ENCODE assay signal across 14 cellular contexts in the genomic region with DNA sequence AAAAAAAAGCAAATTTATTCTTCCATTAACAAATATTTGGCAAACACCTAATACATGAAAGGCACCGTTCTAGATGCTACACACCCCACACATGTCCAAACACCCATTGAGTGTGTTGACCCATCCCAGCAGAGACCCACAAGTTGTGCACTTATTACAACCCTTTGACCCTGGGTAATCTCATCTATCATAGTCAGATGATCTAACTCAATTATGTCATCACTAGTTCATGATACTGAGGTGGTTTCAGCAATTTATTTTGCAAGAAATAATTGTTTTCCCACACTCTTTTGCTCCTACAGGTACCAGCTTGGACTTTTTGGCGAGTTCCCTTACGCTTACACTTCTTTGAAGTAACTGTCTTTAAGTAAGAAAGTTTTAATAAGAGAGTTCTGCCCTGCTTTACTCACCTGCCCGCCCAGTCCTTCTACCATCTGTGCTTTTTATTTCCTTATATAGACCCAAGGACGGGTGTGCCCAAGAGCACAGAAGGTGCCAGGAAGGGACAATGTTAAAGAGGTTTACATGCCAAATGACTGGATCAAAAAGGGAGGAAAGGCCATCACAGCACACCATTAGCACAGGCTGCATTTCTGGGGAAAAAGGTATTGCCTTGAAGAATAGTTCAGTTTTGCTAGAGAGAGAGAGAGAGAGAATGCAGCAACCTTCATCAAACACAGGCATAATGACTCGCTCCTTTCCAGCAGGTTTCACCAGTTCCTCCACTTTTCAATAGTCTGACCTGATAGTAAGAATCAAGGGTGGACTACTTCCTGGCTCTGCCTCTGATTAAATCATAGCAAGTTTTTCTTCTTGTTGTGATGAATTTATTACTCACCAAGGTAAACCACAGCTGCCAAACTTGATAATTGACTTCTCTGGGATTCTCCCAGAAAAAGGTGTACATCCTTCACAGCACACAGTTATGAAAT. TPM values are rescaled to one million over a fixed set of nuclear protein-coding genes. Genes with fewer than 3 reads are reported as not detected.
DNase-seq lines count a peak whose midpoint lies in the region; FAIRE-seq and TF ChIP-seq lines count a peak whose summit lies in the region.
"Had no signal": no experiment of that assay in that cellular context is flagged by ENCODE, and none has a peak within 500 bp of the region (broad histone marks: within the 10 kb centered on the region; RNA-seq: fewer than 3 reads in every experiment).

No MANE protein-coding gene starts in this region.

- H3K4me3 ChIP-seq in keratinocyte (ENCODE audit: control insufficient read depth in 2 of 3, extremely low read depth in 1 of 3, insufficient read depth in 2 of 3, low read depth in 1 of 3, low read length in 3 of 3): no peak overlapping the region
- no peak overlapping the region for H3K4me3 ChIP-seq in smooth muscle cell
- H3K4me3 ChIP-seq in esophagus muscularis mucosa: no peak overlapping the region

- intact Hi-C loops in esophagus muscularis mucosa (cut with DNase I): no loop called here

- POLR2A ChIA-PET in HEK293T (lab: Yijun Ruan, JAX): interaction anchor here (0.8 kb wide), 1 partner anchor 22 kb away, joined by 3 read pairs; no protein-coding TSS in a partner anchor

- peak overlapping the region; percentile 61 for H3K4me2 ChIP-seq in keratinocyte (ENCODE audit: control insufficient read depth, extremely low read depth, insufficient read depth, low read depth, low read length)
- H3K4me2 ChIP-seq in smooth muscle cell: no peak overlapping the region

- H3K79me2 ChIP-seq in keratinocyte (ENCODE audit: control insufficient read depth, insufficient read depth, low read length) (no peaks in the 10 kb centered on the region), smooth muscle cell (ENCODE audit: low read depth) (no peaks in the 10 kb centered on the region)

- no peaks in the 10 kb centered on the region for H3K9me3 ChIP-seq in keratinocyte (ENCODE audit: control insufficient read depth, low read depth, low read length)
- no peaks in the 10 kb centered on the region for H3K9me3 ChIP-seq in smooth muscle cell (replicated peaks; ENCODE audit: low read depth)
- no peaks in the 10 kb centered on the region for H3K9me3 ChIP-seq in esophagus muscularis mucosa

- H3K4me1 ChIP-seq in keratinocyte (ENCODE audit: control insufficient read depth, extremely low read depth, insufficient read depth, low read length) (peaks cover 24% of the 10 kb centered on the region), smooth muscle cell (ENCODE audit: low read depth) (no peaks in the 10 kb centered on the region), esophagus muscularis mucosa (no peaks in the 10 kb centered on the region)

- 86% methylated on average over 6 of the region's 6 CpGs for WGBS in smooth muscle cell (ENCODE audit: low lambda C conversion rate)
- 88% methylated on average over 6 of the region's 6 CpGs for WGBS in esophagus muscularis mucosa

- H3F3A ChIP-seq in smooth muscle cell (ENCODE audit: low read depth): no peaks in the 10 kb centered on the region

- H3K27me3 ChIP-seq in keratinocyte (ENCODE audit: control insufficient read depth, extremely low read depth, insufficient read depth, low read length) (no peaks in the 10 kb centered on the region), smooth muscle cell (ENCODE audit: low read depth) (no peaks in the 10 kb centered on the region), esophagus muscularis mucosa (peaks cover 0 to 13% (median 0%) of the 10 kb centered on the region in 4 donors)

- dilution Hi-C loops in keratinocyte (cut with MboI; ENCODE audit: extremely low pct_ligation_motif_present, low sequenced_read_pairs): no loop called here

- H3K27ac ChIP-seq in keratinocyte (ENCODE audit: control insufficient read depth, insufficient read depth, low read length) (peak overlapping the region; percentile 63), smooth muscle cell (ENCODE audit: low read depth) (peak overlapping the region; percentile 64), esophagus muscularis mucosa (replicated peaks in 1 of 4) (no peak overlapping the region)
- H3K27ac ChIP-seq: WERI-Rb-1 had no signal

- CTCF ChIA-PET in HEK293T (lab: Yijun Ruan, JAX): no interaction called here

- TF ChIP-seq CTCF in keratinocyte (optimal IDR thresholded peaks at IDR 0.05 in 1 of 3, IDR thresholded peaks at IDR 0.05 in 1 of 3, conservative IDR thresholded peaks at IDR 0.05 in 1 of 3; ENCODE audit: extremely low read depth in 1 of 3, insufficient read depth in 2 of 3, low read length in 3 of 3) (no peak), smooth muscle cell (IDR thresholded peaks at IDR 0.05; ENCODE audit: borderline replicate concordance, insufficient read depth, poor library complexity, severe bottlenecking) (no peak), esophagus muscularis mucosa (IDR thresholded peaks at IDR 0.05) (no peak)

- H4K20me1 ChIP-seq in keratinocyte (ENCODE audit: control insufficient read depth, extremely low read depth, insufficient read depth, low read length) (no peaks in the 10 kb centered on the region), smooth muscle cell (ENCODE audit: low read depth) (no peaks in the 10 kb centered on the region)

- H3K36me3 ChIP-seq in keratinocyte (ENCODE audit: control insufficient read depth in 2 of 2, extremely low read depth in 1 of 2, insufficient read depth in 2 of 2, low read length in 2 of 2) (no peaks in the 10 kb centered on the region), smooth muscle cell (ENCODE audit: low read depth) (no peaks in the 10 kb centered on the region), esophagus muscularis mucosa (no peaks in the 10 kb centered on the region)
- H3K36me3 ChIP-seq: WERI-Rb-1 had no signal

- FAIRE-seq in RCC 7860 (lab: Jason Lieb, UNC) (no peak), keratinocyte (lab: Jason Lieb, UNC) (peak; percentile 80)
- FAIRE-seq: H1 had no signal

- no peak for TF ChIP-seq POLR2A in esophagus muscularis mucosa (IDR thresholded peaks at IDR 0.05; ENCODE audit: low read depth)

- H2AFZ ChIP-seq in keratinocyte (ENCODE audit: control insufficient read depth, low read length) (peak overlapping the region; percentile 14), smooth muscle cell (ENCODE audit: low read depth) (no peak overlapping the region)

- no peaks in the 10 kb centered on the region for H3K9me1 ChIP-seq in keratinocyte (ENCODE audit: control insufficient read depth, extremely low read depth, insufficient read depth, low read length)

- H3K9ac ChIP-seq in keratinocyte (ENCODE audit: control insufficient read depth, extremely low read depth, insufficient read depth, low read length): no peak overlapping the region
- no peak overlapping the region for H3K9ac ChIP-seq in smooth muscle cell (ENCODE audit: low read depth)

- no peak for DNase-seq in HEK293T (ENCODE audit: extremely low spot score)
- DNase-seq in RCC 7860 (ENCODE audit: low spot score): peak; percentile 8
- DNase-seq in keratinocyte (ENCODE audit: low read depth, low spot score): peak; percentile 36
- no peak for DNase-seq in smooth muscle cell (lab: John Stamatoyannopoulos, UW; ENCODE audit: unreplicated experiment)
- DNase-seq in NAMALWA (ENCODE audit: low spot score): no peak
- DNase-seq in NCI-H2081 treated with DMSO at 0.1 percent for 48 hours (lab: John Stamatoyannopoulos, UW): no peak
- DNase-seq in esophagus muscularis mucosa (ENCODE audit: extremely low spot score): no peak
- DNase-seq: activated T-cell treated with anti-CD3 and anti-CD28 coated beads for 4 hours; CD8-positive, alpha-beta T cell; NCI-H2227 treated with DMSO at 0.1 percent for 48 hours; Right ventricle myocardium superior; substantia nigra; WERI-Rb-1 had no signal

- no peak for TF ChIP-seq EP300 in esophagus muscularis mucosa (IDR thresholded peaks at IDR 0.05)

TF ChIP-seq in HEK293T, 16 proteins besides CTCF, POLR2A, EP300 and RAD21:
- no peak for TF ChIP-seq FOXM1 (IDR thresholded peaks at IDR 0.05; ENCODE audit: borderline replicate concordance)
- TF ChIP-seq, protein P1, sequence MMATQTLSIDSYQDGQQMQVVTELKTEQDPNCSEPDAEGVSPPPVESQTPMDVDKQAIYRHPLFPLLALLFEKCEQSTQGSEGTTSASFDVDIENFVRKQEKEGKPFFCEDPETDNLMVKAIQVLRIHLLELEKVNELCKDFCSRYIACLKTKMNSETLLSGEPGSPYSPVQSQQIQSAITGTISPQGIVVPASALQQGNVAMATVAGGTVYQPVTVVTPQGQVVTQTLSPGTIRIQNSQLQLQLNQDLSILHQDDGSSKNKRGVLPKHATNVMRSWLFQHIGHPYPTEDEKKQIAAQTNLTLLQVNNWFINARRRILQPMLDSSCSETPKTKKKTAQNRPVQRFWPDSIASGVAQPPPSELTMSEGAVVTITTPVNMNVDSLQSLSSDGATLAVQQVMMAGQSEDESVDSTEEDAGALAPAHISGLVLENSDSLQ (IDR thresholded peaks at IDR 0.05): 0 out of 2 replicates have a peak, but pooled peaks have one; percentile 24

RNA-seq across cellular contexts. Expression of gene ATP11B, which starts 54.5 kb away (rescaled TPM):
- polyA plus RNA-seq in keratinocyte: 15.1 to 28.9 TPM (median 22.0 TPM) in 3 replicates
- 75.5 TPM for polyA plus RNA-seq in keratinocyte (2011; ENCODE audit: low read depth)
- polyA plus RNA-seq in keratinocyte (2011; cell fraction: cytosol; rRNA removed): 8.7 and 17.7 TPM in 2 replicates
- polyA plus RNA-seq in keratinocyte (2011; cell fraction: nucleus; rRNA removed): 23.1 and 28.4 TPM in 2 replicates
- 23.9 and 26.0 TPM in 2 replicates for polyA plus RNA-seq in keratinocyte (2012; ENCODE audit: low replicate concordance)
- polyA minus RNA-seq in keratinocyte: 17.8 to 50.6 TPM (median 22.8 TPM) in 3 replicates
- 16.5 TPM for polyA minus RNA-seq in keratinocyte (2011; cell fraction: cytosol; rRNA and poly(A)+ RNA removed)
- 40.6 and 68.4 TPM in 2 replicates for polyA minus RNA-seq in keratinocyte (2011; cell fraction: nucleus; rRNA and poly(A)+ RNA removed)
- 48.7 and 57.0 TPM in 2 replicates for total RNA-seq in smooth muscle cell
- polyA plus RNA-seq in smooth muscle cell: 12.0 and 13.6 TPM in 2 replicates
- 10 to 100 TPM; 45.8 to 61.3 (median 49.4) TPM for total RNA-seq in esophagus muscularis mucosa

Comparison
In these comparisons a context has a peak if more than half of its experiments do, and no peak if none do; other contexts are left out.
1. DNase-seq: peak in RCC 7860 (single experiment) and keratinocyte (single experiment); none in HEK293T (single experiment), smooth muscle cell (single experiment), NAMALWA (single experiment), NCI-H2081 treated with DMSO at 0.1 percent for 48 hours (single experiment) and esophagus muscularis mucosa (single experiment).
2. H3K27ac ChIP-seq: peak in keratinocyte (single experiment) and smooth muscle cell (single experiment); none in esophagus muscularis mucosa (0 of 4).